Comparison of ENCODE assay signal across 24 cellular contexts in the genomic region with DNA sequence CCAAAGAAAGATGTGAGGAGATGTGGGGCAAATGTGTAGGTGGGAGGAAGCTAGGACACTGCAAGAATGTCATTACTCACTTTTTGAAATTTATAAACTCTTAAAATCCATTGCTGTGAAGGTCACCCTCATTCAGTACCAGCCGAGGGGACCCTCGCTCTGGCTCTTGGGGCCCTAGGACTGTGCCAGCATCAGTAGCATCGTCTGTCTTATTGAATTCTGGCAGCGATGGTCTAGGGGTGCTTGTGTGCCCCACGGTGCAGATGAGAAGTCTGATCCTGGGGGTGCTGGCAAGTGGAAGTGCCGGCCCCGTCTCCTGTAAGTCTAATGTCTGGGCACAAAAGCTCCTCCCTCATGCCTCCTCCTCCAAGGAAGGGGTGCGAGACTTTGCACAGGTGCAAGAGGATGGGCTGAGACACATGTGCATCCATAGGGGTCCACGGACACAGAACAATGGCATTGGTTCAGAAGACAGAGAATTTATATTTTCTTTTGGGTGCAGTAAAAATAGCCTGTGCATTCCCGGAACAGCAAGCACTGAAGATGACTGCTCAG.
"Had no signal": no experiment of that assay in that cellular context is flagged by ENCODE, and none has a peak within 500 bp of the region (broad histone marks: within the 10 kb centered on the region; RNA-seq: fewer than 3 reads in every experiment).

No MANE protein-coding gene starts in this region.

- H3K27me3 ChIP-seq: body of pancreas had no signal

- H3K4me1 ChIP-seq: adrenal gland, body of pancreas had no signal

- H3K27ac Mint-ChIP-seq: activated CD4-positive, alpha-beta T cell treated with anti-CD3 and anti-CD28 coated beads for 36 hours; activated CD4-positive, alpha-beta T cell treated with anti-CD3 and anti-CD28 coated beads, Interleukin-2, amount 10 ng/mL, durations not matched to agents 24 days and 14 days; activated CD8-positive, alpha-beta memory T cell treated with anti-CD3 and anti-CD28 coated beads, Interleukin-2, amount 10 ng/mL, durations not matched to agents 7 days and 5 days; activated CD8-positive, alpha-beta T cell treated with anti-CD3 and anti-CD28 coated beads for 36 hours; activated naive CD4-positive, alpha-beta T cell treated with anti-CD3 and anti-CD28 coated beads, Interleukin-2, amount 10 ng/mL, durations not matched to agents 7 days and 5 days; activated naive CD8-positive, alpha-beta T cell treated with anti-CD3 and anti-CD28 coated beads for 36 hours; activated naive CD8-positive, alpha-beta T cell treated with anti-CD3 and anti-CD28 coated beads, Interleukin-2, amount 50 U/mL, for 24 hours; activated T-cell treated with anti-CD3 and anti-CD28 coated beads, Interleukin-2, amount 50 U/mL, for 24 hours; activated T-cell treated with anti-CD3 and anti-CD28 coated beads, Interleukin-2, amount 50 U/mL, for 72 hours had no signal

- ATAC-seq: activated CD4-positive, alpha-beta T cell treated with anti-CD3 and anti-CD28 coated beads for 36 hours; activated CD8-positive, alpha-beta memory T cell treated with anti-CD3 and anti-CD28 coated beads, Interleukin-2, amount 10 ng/mL, durations not matched to agents 7 days and 5 days; activated CD8-positive, alpha-beta T cell treated with anti-CD3 and anti-CD28 coated beads for 36 hours; activated naive CD8-positive, alpha-beta T cell treated with anti-CD3 and anti-CD28 coated beads, Interleukin-2, amount 50 U/mL, for 24 hours; activated T-cell treated with anti-CD3 and anti-CD28 coated beads, Interleukin-2, amount 50 U/mL, for 72 hours; body of pancreas had no signal

- H3K27ac ChIP-seq: adrenal gland, body of pancreas, epithelial cell of prostate had no signal

- H3K4me3 ChIP-seq: adrenal gland, body of pancreas had no signal

- H3K4me3 Mint-ChIP-seq: activated CD4-positive, alpha-beta T cell treated with anti-CD3 and anti-CD28 coated beads for 36 hours; activated CD4-positive, alpha-beta T cell treated with anti-CD3 and anti-CD28 coated beads, Interleukin-2, amount 10 ng/mL, durations not matched to agents 24 days and 14 days; activated CD8-positive, alpha-beta memory T cell treated with anti-CD3 and anti-CD28 coated beads, Interleukin-2, amount 10 ng/mL, durations not matched to agents 7 days and 5 days; activated CD8-positive, alpha-beta T cell treated with anti-CD3 and anti-CD28 coated beads for 36 hours; activated naive CD4-positive, alpha-beta T cell treated with anti-CD3 and anti-CD28 coated beads, Interleukin-2, amount 10 ng/mL, durations not matched to agents 7 days and 5 days; activated naive CD8-positive, alpha-beta T cell treated with anti-CD3 and anti-CD28 coated beads for 36 hours; activated naive CD8-positive, alpha-beta T cell treated with anti-CD3 and anti-CD28 coated beads, Interleukin-2, amount 50 U/mL, for 24 hours; activated T-cell treated with anti-CD3 and anti-CD28 coated beads, Interleukin-2, amount 50 U/mL, for 24 hours; activated T-cell treated with anti-CD3 and anti-CD28 coated beads, Interleukin-2, amount 50 U/mL, for 72 hours had no signal

- DNase-seq: activated CD4-positive, alpha-beta T cell treated with anti-CD3 and anti-CD28 coated beads for 36 hours; activated CD4-positive, alpha-beta T cell treated with anti-CD3 and anti-CD28 coated beads, Interleukin-2, amount 10 ng/mL, durations not matched to agents 24 days and 14 days; activated CD4-positive, alpha-beta T cell treated with anti-CD3 and anti-CD28 coated beads, Interleukin-2, amount 50 U/mL, for 4 hours; activated CD4-positive, CD25-positive, alpha-beta regulatory T cell; activated CD4-positive, CD25-positive, alpha-beta regulatory T cell treated with anti-CD3 and anti-CD28 coated beads, Interleukin-2, amount 50 U/mL, for 72 hours; activated CD8-positive, alpha-beta memory T cell treated with anti-CD3 and anti-CD28 coated beads, Interleukin-2, amount 10 ng/mL, durations not matched to agents 7 days and 5 days; activated CD8-positive, alpha-beta memory T cell treated with anti-CD3 and anti-CD28 coated beads, Interleukin-2, amount 50 U/mL, for 48 hours; activated CD8-positive, alpha-beta T cell treated with anti-CD3 and anti-CD28 coated beads for 36 hours; activated gamma-delta T cell; activated naive CD4-positive, alpha-beta T cell; activated naive CD4-positive, alpha-beta T cell treated with anti-CD3 and anti-CD28 coated beads, Interleukin-2, amount 10 ng/mL, durations not matched to agents 7 days and 5 days; activated naive CD8-positive, alpha-beta T cell treated with anti-CD3 and anti-CD28 coated beads for 36 hours; activated naive CD8-positive, alpha-beta T cell treated with anti-CD3 and anti-CD28 coated beads, Interleukin-2, amount 50 U/mL, for 24 hours; activated T-cell treated with anti-CD3 and anti-CD28 coated beads for 4 hours; activated T-cell treated with anti-CD3 and anti-CD28 coated beads, Interleukin-2, amount 50 U/mL, for 72 hours; amygdala; aorta; body of pancreas; effector CD8-positive, alpha-beta T cell; foreskin fibroblast; T-helper 2 cell had no signal

- H3K36me3 Mint-ChIP-seq: activated CD8-positive, alpha-beta memory T cell treated with anti-CD3 and anti-CD28 coated beads, Interleukin-2, amount 10 ng/mL, durations not matched to agents 7 days and 5 days; activated naive CD4-positive, alpha-beta T cell treated with anti-CD3 and anti-CD28 coated beads, Interleukin-2, amount 10 ng/mL, durations not matched to agents 7 days and 5 days; activated naive CD8-positive, alpha-beta T cell treated with anti-CD3 and anti-CD28 coated beads for 36 hours had no signal

- H3K4me1 Mint-ChIP-seq: activated CD4-positive, alpha-beta T cell treated with anti-CD3 and anti-CD28 coated beads for 36 hours; activated CD4-positive, alpha-beta T cell treated with anti-CD3 and anti-CD28 coated beads, Interleukin-2, amount 10 ng/mL, durations not matched to agents 24 days and 14 days; activated CD8-positive, alpha-beta memory T cell treated with anti-CD3 and anti-CD28 coated beads, Interleukin-2, amount 10 ng/mL, durations not matched to agents 7 days and 5 days; activated naive CD4-positive, alpha-beta T cell treated with anti-CD3 and anti-CD28 coated beads, Interleukin-2, amount 10 ng/mL, durations not matched to agents 7 days and 5 days; activated naive CD8-positive, alpha-beta T cell treated with anti-CD3 and anti-CD28 coated beads for 36 hours; activated naive CD8-positive, alpha-beta T cell treated with anti-CD3 and anti-CD28 coated beads, Interleukin-2, amount 50 U/mL, for 24 hours had no signal

- H3K9me3 Mint-ChIP-seq: activated CD4-positive, alpha-beta T cell treated with anti-CD3 and anti-CD28 coated beads, Interleukin-2, amount 10 ng/mL, durations not matched to agents 24 days and 14 days; activated CD8-positive, alpha-beta T cell treated with anti-CD3 and anti-CD28 coated beads for 36 hours; activated naive CD4-positive, alpha-beta T cell treated with anti-CD3 and anti-CD28 coated beads, Interleukin-2, amount 10 ng/mL, durations not matched to agents 7 days and 5 days; activated naive CD8-positive, alpha-beta T cell treated with anti-CD3 and anti-CD28 coated beads for 36 hours; activated naive CD8-positive, alpha-beta T cell treated with anti-CD3 and anti-CD28 coated beads, Interleukin-2, amount 50 U/mL, for 24 hours; activated T-cell treated with anti-CD3 and anti-CD28 coated beads, Interleukin-2, amount 50 U/mL, for 24 hours; activated T-cell treated with anti-CD3 and anti-CD28 coated beads, Interleukin-2, amount 50 U/mL, for 72 hours had no signal

- H3K36me3 ChIP-seq: adrenal gland had no signal

- H3K9me3 ChIP-seq: adrenal gland, body of pancreas had no signal

- H3K27me3 Mint-ChIP-seq: activated CD4-positive, alpha-beta T cell treated with anti-CD3 and anti-CD28 coated beads, Interleukin-2, amount 10 ng/mL, durations not matched to agents 24 days and 14 days; activated CD8-positive, alpha-beta memory T cell treated with anti-CD3 and anti-CD28 coated beads, Interleukin-2, amount 10 ng/mL, durations not matched to agents 7 days and 5 days; activated CD8-positive, alpha-beta T cell treated with anti-CD3 and anti-CD28 coated beads for 36 hours had no signal
